11 cellular contexts compared by ENCODE assay signal in genomic region chr11:117204283-117205080, GRCh38. TPM values are rescaled to one million over a fixed set of nuclear protein-coding genes. Genes with fewer than 3 reads are reported as not detected.
A peak's percentile ranks its signal among the peaks of the same experiment; 100 is the strongest.
DNase-seq lines count a peak whose midpoint lies in the region; ATAC-seq and TF ChIP-seq lines count a peak whose summit lies in the region.
"Had no signal": no experiment of that assay in that cellular context is flagged by ENCODE, and none has a peak within 500 bp of the region (broad histone marks: within the 10 kb centered on the region; RNA-seq: fewer than 3 reads in every experiment).

No MANE protein-coding gene starts in this region.

- H3K9me3 ChIP-seq in breast epithelium, result no peaks in the 10 kb centered on the region
- H3K9me3 ChIP-seq in muscle layer of colon (ENCODE audit: low read length), result no peaks in the 10 kb centered on the region
- H3K9me3 ChIP-seq in thoracic aorta, result no peaks in the 10 kb centered on the region
- H3K9me3 ChIP-seq: A549 had no signal

- ATAC-seq in thoracic aorta (ENCODE audit: insufficient number of reproducible peaks, low FRiP score, low read depth) (no peak), GM21825 (IDR thresholded peaks at IDR 0.05; ENCODE audit: unreplicated experiment) (no peak), HG03025 (IDR thresholded peaks at IDR 0.05; ENCODE audit: low FRiP score, unreplicated experiment) (no peak)
- ATAC-seq: A549, esophagus mucosa had no signal

- CTCF ChIA-PET in activated naive CD4-positive, alpha-beta T cell treated with anti-CD3 and anti-CD28 coated beads, Interleukin-2, amount 10 ng/mL, durations not matched to agents 7 days and 5 days (lab: Charles Lee), result no interaction called here

- peaks cover 3% of the 10 kb centered on the region for H3K27me3 Mint-ChIP-seq in activated naive CD4-positive, alpha-beta T cell treated with anti-CD3 and anti-CD28 coated beads, Interleukin-2, amount 10 ng/mL, durations not matched to agents 7 days and 5 days

- H3K4me1 ChIP-seq in breast epithelium (no peaks in the 10 kb centered on the region), muscle layer of colon (ENCODE audit: insufficient read depth, low read length) (peaks cover 19% of the 10 kb centered on the region), thoracic aorta (ENCODE audit: control insufficient read depth in 1 of 2, low read depth in 2 of 2) (peaks cover 5 to 34% of the 10 kb centered on the region in 2 donors)

- H3K36me3 ChIP-seq in breast epithelium (no peaks in the 10 kb centered on the region), muscle layer of colon (ENCODE audit: insufficient read depth, low read length) (peaks cover 58% of the 10 kb centered on the region), thoracic aorta (peaks cover 50% of the 10 kb centered on the region)

- H3K27ac ChIP-seq in breast epithelium, result peak overlapping the region; percentile 94 to 98
- peak overlapping the region; percentile 96 for H3K27ac ChIP-seq in muscle layer of colon (ENCODE audit: low read depth, low read length)
- H3K27ac ChIP-seq in thoracic aorta, result peak overlapping the region; percentile 99
- H3K27ac ChIP-seq: A549 had no signal

- no peaks in the 10 kb centered on the region for H3K4me1 Mint-ChIP-seq in activated naive CD4-positive, alpha-beta T cell treated with anti-CD3 and anti-CD28 coated beads, Interleukin-2, amount 10 ng/mL, durations not matched to agents 7 days and 5 days

- no peak for DNase-seq in activated naive CD4-positive, alpha-beta T cell treated with anti-CD3 and anti-CD28 coated beads, Interleukin-2, amount 10 ng/mL, durations not matched to agents 7 days and 5 days
- no peak for DNase-seq in activated naive CD4-positive, alpha-beta T cell treated with Interleukin-2 at 50 U/mL for 16 hours
- DNase-seq in breast epithelium (ENCODE audit: low spot score in 2 of 2) (peak in 1 of 2 donors; percentile 50), thoracic aorta (ENCODE audit: low spot score) (no peak), Kasumi-1 (lab: John Stamatoyannopoulos, UW) (no peak)
- DNase-seq: nucleus accumbens had no signal

- intact Hi-C loops in breast epithelium (cut with DNase I; ENCODE audit: low total_unique reads), result no loop called here

- H3K27me3 ChIP-seq in breast epithelium (no peaks in the 10 kb centered on the region), muscle layer of colon (ENCODE audit: control insufficient read depth in 1 of 2, insufficient read depth in 2 of 2, low read length in 2 of 2) (no peaks in the 10 kb centered on the region), thoracic aorta (replicated peaks; ENCODE audit: insufficient read depth) (no peaks in the 10 kb centered on the region)

- peaks cover 20% of the 10 kb centered on the region for H3K36me3 Mint-ChIP-seq in activated naive CD4-positive, alpha-beta T cell treated with anti-CD3 and anti-CD28 coated beads, Interleukin-2, amount 10 ng/mL, durations not matched to agents 7 days and 5 days

- TF ChIP-seq CTCF in breast epithelium (IDR thresholded peaks at IDR 0.05), result no peak
- no peak for TF ChIP-seq CTCF in thoracic aorta (IDR thresholded peaks at IDR 0.05)

- H3K9ac ChIP-seq in muscle layer of colon (ENCODE audit: low read length), result peak overlapping the region; percentile 99

- no peak for TF ChIP-seq POLR2A in breast epithelium (IDR thresholded peaks at IDR 0.05)

- H3K27ac Mint-ChIP-seq in activated naive CD4-positive, alpha-beta T cell treated with anti-CD3 and anti-CD28 coated beads, Interleukin-2, amount 10 ng/mL, durations not matched to agents 7 days and 5 days, result peak overlapping the region; percentile 78

- H3K4me3 ChIP-seq in breast epithelium (peak overlapping the region; percentile 15 to 75 (median 57)), muscle layer of colon (ENCODE audit: low read depth in 1 of 2, low read length in 2 of 2) (peak overlapping the region in 1 of 2 donors; percentile 97), thoracic aorta (peak overlapping the region; percentile 81)
- H3K4me3 ChIP-seq: A549 had no signal

- no peak overlapping the region for H3K4me3 Mint-ChIP-seq in activated naive CD4-positive, alpha-beta T cell treated with anti-CD3 and anti-CD28 coated beads, Interleukin-2, amount 10 ng/mL, durations not matched to agents 7 days and 5 days

- no peaks in the 10 kb centered on the region for H3K9me3 Mint-ChIP-seq in activated naive CD4-positive, alpha-beta T cell treated with anti-CD3 and anti-CD28 coated beads, Interleukin-2, amount 10 ng/mL, durations not matched to agents 7 days and 5 days

RNA-seq across cellular contexts. Expression of gene TAGLN, which starts 5.3 kb away (rescaled TPM):
- 1,000 to 10,000 TPM in 2 of 3 donors, 100 to 1,000 TPM in 1; 602 to 1,663 (median 1,380) TPM for total RNA-seq in breast epithelium
- over 10,000 TPM in 1 of 2 donors, 1,000 to 10,000 TPM in 1; 6,975 to 13,974 TPM for total RNA-seq in thoracic aorta

RNA-seq across cellular contexts. Expression of gene SIDT2, which starts 25.9 kb away (rescaled TPM):
- total RNA-seq in breast epithelium (10 to 100 TPM; 45.2 to 86.7 (median 49.5) TPM), thoracic aorta (10 to 100 TPM; 55.9 to 82.2 TPM)

RNA-seq across cellular contexts. Expression of gene PCSK7, which starts 27.4 kb away (rescaled TPM):
- total RNA-seq in breast epithelium, result 10 to 100 TPM; 43.2 to 51.5 (median 44.2) TPM
- total RNA-seq in thoracic aorta, result 10 to 100 TPM; 41.4 to 90.2 TPM

RNA-seq across cellular contexts. Expression of gene RNF214, which starts 28.0 kb away (rescaled TPM):
- total RNA-seq in breast epithelium (10 to 100 TPM; 12.3 to 13.3 (median 12.5) TPM), thoracic aorta (10 to 100 TPM; 14.6 to 21.8 TPM)

Comparison
In these comparisons a context has a peak if more than half of its experiments do, and no peak if none do; other contexts are left out.
1. RNA of gene TAGLN, which starts 5.3 kb away (total RNA-seq): 6,975 to 13,974 TPM in thoracic aorta; 602 to 1,663 TPM in breast epithelium; every median in the first group is over 4 times any median in the second.
2. Peak in every context shown above with its lines, with median percentiles within 50 percentile points of each other: H3K27ac ChIP-seq.